ENCODE assay signal across 6 cellular contexts in genomic region chr1:11653101-11653601, GRCh38. TPM values are rescaled to one million over a fixed set of nuclear protein-coding genes. Genes with fewer than 3 reads are reported as not detected.
DNase-seq lines count a peak whose midpoint lies in the region; ATAC-seq, FAIRE-seq and TF ChIP-seq lines count a peak whose summit lies in the region.

No MANE protein-coding gene starts in this region.

- no peak for TF ChIP-seq POLR2A in H54 (IDR thresholded peaks at IDR 0.05; ENCODE audit: low read depth, low read length)

- intact Hi-C loops in activated T-helper 1 cell treated with anti-CD3 and anti-CD28 coated beads, Interleukin-12 subunit alpha, Interleukin-12 subunit beta, Interleukin-2, Interleukin-4 antibody, amounts not matched to agents 30 ng/mL and 10 ng/mL and 1 ng/mL, durations not matched to agents 14 hours and 24 hours and 36 hours (cut with micrococcal nuclease): loop anchor here (5.0 kb wide), 2 partner anchors 154 to 254 kb away; partner anchors contain the start of genes CLCN6 and MTHFR

- ATAC-seq in GM21447 (IDR thresholded peaks at IDR 0.05; ENCODE audit: unreplicated experiment) (no peak), GM21723 (IDR thresholded peaks at IDR 0.05; ENCODE audit: unreplicated experiment) (no peak)

- peaks cover 17% of the 10 kb centered on the region for H3K27me3 Mint-ChIP-seq in activated T-helper 1 cell treated with anti-CD3 and anti-CD28 coated beads, Interleukin-12 subunit alpha, Interleukin-12 subunit beta, Interleukin-2, Interleukin-4 antibody, amounts not matched to agents 30 ng/mL and 10 ng/mL and 1 ng/mL, durations not matched to agents 14 hours and 24 hours and 36 hours (ENCODE audit: insufficient read depth)

- peak overlapping the region; percentile 31 for H3K4me3 Mint-ChIP-seq in activated T-helper 1 cell treated with anti-CD3 and anti-CD28 coated beads, Interleukin-12 subunit alpha, Interleukin-12 subunit beta, Interleukin-2, Interleukin-4 antibody, amounts not matched to agents 30 ng/mL and 10 ng/mL and 1 ng/mL, durations not matched to agents 14 hours and 24 hours and 36 hours

- peaks cover 23% of the 10 kb centered on the region for H3K4me1 Mint-ChIP-seq in activated T-helper 1 cell treated with anti-CD3 and anti-CD28 coated beads, Interleukin-12 subunit alpha, Interleukin-12 subunit beta, Interleukin-2, Interleukin-4 antibody, amounts not matched to agents 30 ng/mL and 10 ng/mL and 1 ng/mL, durations not matched to agents 14 hours and 24 hours and 36 hours (ENCODE audit: low read depth)

- peak; percentile 86 for DNase-seq in H54 (ENCODE audit: insufficient read length, low spot score)
- DNase-seq in activated T-helper 1 cell treated with anti-CD3 and anti-CD28 coated beads, Interleukin-12 subunit alpha, Interleukin-12 subunit beta, Interleukin-2, Interleukin-4 antibody, amounts not matched to agents 30 ng/mL and 10 ng/mL and 1 ng/mL, durations not matched to agents 14 hours and 24 hours and 36 hours (ENCODE audit: low spot score): no peak
- DNase-seq in mucosa of gallbladder (ENCODE audit: low spot score): peak; percentile 34
- DNase-seq in DMS114 treated with DMSO at 0.1 percent for 48 hours (lab: John Stamatoyannopoulos, UW; ENCODE audit: unreplicated experiment): no peak

- no peak overlapping the region for H3K27ac Mint-ChIP-seq in activated T-helper 1 cell treated with anti-CD3 and anti-CD28 coated beads, Interleukin-12 subunit alpha, Interleukin-12 subunit beta, Interleukin-2, Interleukin-4 antibody, amounts not matched to agents 30 ng/mL and 10 ng/mL and 1 ng/mL, durations not matched to agents 14 hours and 24 hours and 36 hours

- H3K9me3 Mint-ChIP-seq in activated T-helper 1 cell treated with anti-CD3 and anti-CD28 coated beads, Interleukin-12 subunit alpha, Interleukin-12 subunit beta, Interleukin-2, Interleukin-4 antibody, amounts not matched to agents 30 ng/mL and 10 ng/mL and 1 ng/mL, durations not matched to agents 14 hours and 24 hours and 36 hours: no peaks in the 10 kb centered on the region

- peak; percentile 41 for FAIRE-seq in H54 (lab: Jason Lieb, UNC)

- H3K36me3 Mint-ChIP-seq in activated T-helper 1 cell treated with anti-CD3 and anti-CD28 coated beads, Interleukin-12 subunit alpha, Interleukin-12 subunit beta, Interleukin-2, Interleukin-4 antibody, amounts not matched to agents 30 ng/mL and 10 ng/mL and 1 ng/mL, durations not matched to agents 14 hours and 24 hours and 36 hours (ENCODE audit: low read depth): peaks cover 2% of the 10 kb centered on the region

RNA-seq across cellular contexts. Expression of gene FBXO2, which starts 1.1 kb away (rescaled TPM):
- 0.60 and 0.93 TPM in 2 replicates for total RNA-seq in activated T-helper 1 cell treated with anti-CD3 and anti-CD28 coated beads, Interleukin-12 subunit alpha, Interleukin-12 subunit beta, Interleukin-2, Interleukin-4 antibody, amounts not matched to agents 30 ng/mL and 10 ng/mL and 1 ng/mL, durations not matched to agents 14 hours and 24 hours and 36 hours
- total RNA-seq in mucosa of gallbladder: 22.0 TPM

RNA-seq across cellular contexts. Expression of gene FBXO44, which starts 1.5 kb away (rescaled TPM):
- total RNA-seq in activated T-helper 1 cell treated with anti-CD3 and anti-CD28 coated beads, Interleukin-12 subunit alpha, Interleukin-12 subunit beta, Interleukin-2, Interleukin-4 antibody, amounts not matched to agents 30 ng/mL and 10 ng/mL and 1 ng/mL, durations not matched to agents 14 hours and 24 hours and 36 hours: 22.0 and 24.2 TPM in 2 replicates
- total RNA-seq in mucosa of gallbladder: 43.6 TPM

RNA-seq across cellular contexts. Expression of gene FBXO6, which starts 10.8 kb away (rescaled TPM):
- 15.7 and 17.2 TPM in 2 replicates for total RNA-seq in activated T-helper 1 cell treated with anti-CD3 and anti-CD28 coated beads, Interleukin-12 subunit alpha, Interleukin-12 subunit beta, Interleukin-2, Interleukin-4 antibody, amounts not matched to agents 30 ng/mL and 10 ng/mL and 1 ng/mL, durations not matched to agents 14 hours and 24 hours and 36 hours
- 13.8 TPM for total RNA-seq in mucosa of gallbladder

RNA-seq across cellular contexts. Expression of gene MAD2L2, which starts 27.8 kb away (rescaled TPM):
- 76.9 and 81.8 TPM in 2 replicates for total RNA-seq in activated T-helper 1 cell treated with anti-CD3 and anti-CD28 coated beads, Interleukin-12 subunit alpha, Interleukin-12 subunit beta, Interleukin-2, Interleukin-4 antibody, amounts not matched to agents 30 ng/mL and 10 ng/mL and 1 ng/mL, durations not matched to agents 14 hours and 24 hours and 36 hours
- total RNA-seq in mucosa of gallbladder: 22.0 TPM

RNA-seq across cellular contexts. Expression of gene DRAXIN, which starts 38.4 kb away (rescaled TPM):
- 0.07 TPM in 1 of 2 replicates, not detected in the other for total RNA-seq in activated T-helper 1 cell treated with anti-CD3 and anti-CD28 coated beads, Interleukin-12 subunit alpha, Interleukin-12 subunit beta, Interleukin-2, Interleukin-4 antibody, amounts not matched to agents 30 ng/mL and 10 ng/mL and 1 ng/mL, durations not matched to agents 14 hours and 24 hours and 36 hours
- 0.12 TPM for total RNA-seq in mucosa of gallbladder

Comparison
In these comparisons a context has a peak if more than half of its experiments do, and no peak if none do; other contexts are left out.
1. DNase-seq: peak in H54 (single experiment) and mucosa of gallbladder (single experiment); none in activated T-helper 1 cell treated with anti-CD3 and anti-CD28 coated beads, Interleukin-12 subunit alpha, Interleukin-12 subunit beta, Interleukin-2, Interleukin-4 antibody, amounts not matched to agents 30 ng/mL and 10 ng/mL and 1 ng/mL, durations not matched to agents 14 hours and 24 hours and 36 hours (single experiment) and DMS114 treated with DMSO at 0.1 percent for 48 hours (single experiment).
2. RNA of gene FBXO2, which starts 1.1 kb away (total RNA-seq): 22.0 TPM in mucosa of gallbladder (single experiment); 0.60 to 0.93 TPM in activated T-helper 1 cell treated with anti-CD3 and anti-CD28 coated beads, Interleukin-12 subunit alpha, Interleukin-12 subunit beta, Interleukin-2, Interleukin-4 antibody, amounts not matched to agents 30 ng/mL and 10 ng/mL and 1 ng/mL, durations not matched to agents 14 hours and 24 hours and 36 hours; every median in the first group is over 10 times any median in the second.